ENCODE assay signal across 10 cellular contexts in the genomic region with DNA sequence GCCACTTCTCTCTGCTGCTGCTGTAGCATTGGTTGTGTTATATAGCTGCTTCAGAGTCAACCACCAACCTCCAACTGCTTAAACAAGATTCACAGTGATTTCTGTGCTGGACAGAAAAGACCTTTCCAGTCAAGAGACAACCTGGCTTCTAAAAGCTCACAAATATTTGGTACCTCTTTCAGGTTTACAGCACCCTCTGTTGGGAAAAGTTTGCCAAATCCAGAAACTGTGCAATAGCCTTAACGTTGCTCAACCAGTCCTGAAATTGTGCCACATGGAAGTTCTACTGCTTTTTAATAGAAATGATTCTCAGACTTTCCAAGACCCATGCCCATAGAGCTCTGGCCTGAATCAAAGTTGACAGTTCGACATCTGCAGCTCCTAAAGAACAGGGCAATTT.
DNase-seq lines count a peak whose midpoint lies in the region; ATAC-seq, FAIRE-seq and TF ChIP-seq lines count a peak whose summit lies in the region.
"Had no signal": no experiment of that assay in that cellular context is flagged by ENCODE, and none has a peak within 500 bp of the region (broad histone marks: within the 10 kb centered on the region; RNA-seq: fewer than 3 reads in every experiment).

No MANE protein-coding gene starts in this region.

- H3K4me2 ChIP-seq in HepG2 (ENCODE audit: low read depth, low read length) = no peak overlapping the region

- no peak overlapping the region for H3K27ac ChIP-seq in HepG2 (ENCODE audit: extremely low read length, insufficient read depth, low read length)
- H3K27ac ChIP-seq: dorsolateral prefrontal cortex had no signal

- intact Hi-C loops in HepG2 (cut with micrococcal nuclease; ENCODE audit: unreplicated experiment) = no loop called here
- intact Hi-C loops in activated CD4-positive, alpha-beta memory T cell treated with anti-CD3 and anti-CD28 coated beads for 36 hours (cut with micrococcal nuclease) = no loop called here

- CTCF ChIA-PET in WTC11 (lab: Charles Lee) = interaction anchor here (0.6 kb wide), 1 partner anchor 11 kb away, joined by 3 read pairs; no protein-coding TSS in a partner anchor
- CTCF ChIA-PET in HepG2 (lab: Yijun Ruan, JAX; ENCODE audit: low intra/inter-chr PET ratio, low total read pairs) = no interaction called here
- CTCF ChIA-PET in activated CD4-positive, alpha-beta memory T cell treated with anti-CD3 and anti-CD28 coated beads for 36 hours (lab: Charles Lee) = no interaction called here

- no TSS peak for BruUV-seq in HepG2 (replicated peaks; lab: Mats Ljungman, UMichigan)

- ATAC-seq in WTC11 = no peak
- no peak for ATAC-seq in HepG2
- ATAC-seq in stimulated activated naive CD8-positive, alpha-beta T cell treated with anti-CD3 and anti-CD28 coated beads, Interleukin-15, Interleukin-2, amounts not matched to agents 100 U/mL and 50 U/mL, for 24 hours = no peak
- no peak for ATAC-seq in GM19328 (IDR thresholded peaks at IDR 0.05; ENCODE audit: unreplicated experiment)

- TF ChIP-seq EP300 in HepG2 (IDR thresholded peaks at IDR 0.05; ENCODE audit: low read depth in 2 of 2, low read length in 2 of 2) (no peak), HepG2 (CRISPR knock-in tag; IDR thresholded peaks at IDR 0.05; ENCODE audit: borderline replicate concordance) (no peak)

- no peaks in the 10 kb centered on the region for H3K36me3 ChIP-seq in HepG2 (replicated peaks in 1 of 2; ENCODE audit: control insufficient read depth in 1 of 2, insufficient read depth in 2 of 2, low read length in 2 of 2)

- TF ChIP-seq POLR2A in HepG2 (IDR thresholded peaks at IDR 0.05; ENCODE audit: insufficient read depth in 1 of 2, low read depth in 2 of 2, low read length in 2 of 2) = no peak

- H3K9me3 ChIP-seq in HepG2 (ENCODE audit: low read length) = no peaks in the 10 kb centered on the region

- no peak overlapping the region for H2AFZ ChIP-seq in HepG2 (ENCODE audit: low read length)

- FAIRE-seq in HepG2 (lab: Jason Lieb, UNC) = peak; percentile 61

- H3K9me3 Mint-ChIP-seq in IgD-negative memory B cell = no peaks in the 10 kb centered on the region
- H3K9me3 Mint-ChIP-seq in WTC11 = 0 out of 2 replicates have a peak, but pooled peaks cover 4% of the 10 kb centered on the region
- no peaks in the 10 kb centered on the region for H3K9me3 Mint-ChIP-seq in activated CD4-positive, alpha-beta memory T cell treated with anti-CD3 and anti-CD28 coated beads for 36 hours

- POLR2A ChIA-PET in WTC11 (lab: Charles Lee) (no interaction called here), HepG2 (lab: Yijun Ruan, JAX) (no interaction called here)
- POLR2A ChIA-PET in activated CD4-positive, alpha-beta memory T cell treated with anti-CD3 and anti-CD28 coated beads for 36 hours (lab: Charles Lee) = no interaction called here

- no peaks in the 10 kb centered on the region for H4K20me1 ChIP-seq in HepG2 (ENCODE audit: insufficient read depth, low read length)

- no peak for TF ChIP-seq RAD21 in HepG2 (CRISPR knock-in tag; IDR thresholded peaks at IDR 0.05)

- no peak for TF ChIP-seq CTCF in WTC11 (IDR thresholded peaks at IDR 0.05)
- TF ChIP-seq CTCF in HepG2 (CRISPR knock-in tag; IDR thresholded peaks at IDR 0.05) = peak; percentile 30; the same call in 1 of the 2 replicates

- H3K27ac Mint-ChIP-seq in IgD-negative memory B cell (peak overlapping the region in 2 of 3 donors; percentile 8 to 36), WTC11 (peak overlapping the region; percentile 72)
- H3K27ac Mint-ChIP-seq in activated CD4-positive, alpha-beta memory T cell treated with anti-CD3 and anti-CD28 coated beads for 36 hours = no peak overlapping the region
- H3K27ac Mint-ChIP-seq: memory B cell had no signal

- in situ Hi-C loops in HepG2 (cut with HindIII; ENCODE audit: extremely low pct_ligation_motif_present, low pct_unique_long_range_greater_than_20kb) = no loop called here

- no peaks in the 10 kb centered on the region for H3K27me3 ChIP-seq in HepG2 (ENCODE audit: control insufficient read depth in 1 of 2, insufficient read depth in 2 of 2, low read length in 2 of 2)

- H3K9ac ChIP-seq in HepG2 (ENCODE audit: insufficient read depth, low read depth, low read length) = no peak overlapping the region

- H3K4me3 ChIP-seq in HepG2 (replicated peaks in 1 of 3; ENCODE audit: insufficient read depth in 1 of 3, low read depth in 2 of 3, low read length in 3 of 3) = no peak overlapping the region
- H3K4me3 ChIP-seq: dorsolateral prefrontal cortex had no signal

- H3K79me2 ChIP-seq in HepG2 (ENCODE audit: insufficient read depth, low read length) = no peaks in the 10 kb centered on the region

- DNase-seq in GM04503 (ENCODE audit: low read depth) (peak; percentile 17), WTC11 (ENCODE audit: low spot score) (no peak), HepG2 (ENCODE audit: low spot score) (peak; percentile 2)
- DNase-seq in stimulated activated CD4-positive, alpha-beta T cell treated with anti-CD3 and anti-CD28 coated beads, Interleukin-2, amount 100 ng/mL, for 48 hours = no peak
- no peak for DNase-seq in stimulated activated naive CD8-positive, alpha-beta T cell treated with anti-CD3 and anti-CD28 coated beads, Interleukin-15, Interleukin-2, amounts not matched to agents 100 U/mL and 50 U/mL, for 24 hours
- no peak for DNase-seq in activated CD4-positive, alpha-beta memory T cell treated with anti-CD3 and anti-CD28 coated beads for 36 hours
- DNase-seq: dorsolateral prefrontal cortex had no signal

- 0% methylated on average over 2 of the region's 2 CpGs for WGBS in HepG2 (ENCODE audit: low lambda C conversion rate)

- no peaks in the 10 kb centered on the region for H3K4me1 ChIP-seq in HepG2 (ENCODE audit: insufficient read depth, low read length)

- H3K4me1 Mint-ChIP-seq in IgD-negative memory B cell (peaks cover 30 to 49% (median 34%) of the 10 kb centered on the region in 3 donors), WTC11 (peaks cover 5% of the 10 kb centered on the region)
- no peaks in the 10 kb centered on the region for H3K4me1 Mint-ChIP-seq in activated CD4-positive, alpha-beta memory T cell treated with anti-CD3 and anti-CD28 coated beads for 36 hours (ENCODE audit: low read depth)

- H3K4me3 Mint-ChIP-seq in IgD-negative memory B cell (peak overlapping the region in 1 of 4 donors; percentile 5), WTC11 (no peak overlapping the region)
- no peak overlapping the region for H3K4me3 Mint-ChIP-seq in activated CD4-positive, alpha-beta memory T cell treated with anti-CD3 and anti-CD28 coated beads for 36 hours

- no peaks in the 10 kb centered on the region for H3K27me3 Mint-ChIP-seq in IgD-negative memory B cell
- H3K27me3 Mint-ChIP-seq in WTC11 (ENCODE audit: low read depth) = no peaks in the 10 kb centered on the region
- H3K27me3 Mint-ChIP-seq in activated CD4-positive, alpha-beta memory T cell treated with anti-CD3 and anti-CD28 coated beads for 36 hours = no peaks in the 10 kb centered on the region
- H3K27me3 Mint-ChIP-seq: memory B cell had no signal

- H3K36me3 Mint-ChIP-seq in IgD-negative memory B cell = peaks cover 2% of the 10 kb centered on the region
- H3K36me3 Mint-ChIP-seq in WTC11 = peaks cover 5% of the 10 kb centered on the region; the same call in 1 of the 2 replicates
- no peaks in the 10 kb centered on the region for H3K36me3 Mint-ChIP-seq in activated CD4-positive, alpha-beta memory T cell treated with anti-CD3 and anti-CD28 coated beads for 36 hours

TF ChIP-seq in WTC11, 78 proteins besides CTCF, POLR2A, EP300 and RAD21 (continues in another document):
- TF ChIP-seq ZBTB21 (CRISPR knock-in tag; IDR thresholded peaks at IDR 0.05; ENCODE audit: borderline replicate concordance) = no peak
- TF ChIP-seq SP1 (CRISPR knock-in tag; conservative IDR thresholded peaks at IDR 0.05) = no peak
- TF ChIP-seq FOXJ3 (CRISPR knock-in tag; IDR thresholded peaks at IDR 0.05; ENCODE audit: borderline replicate concordance) = no peak
- TF ChIP-seq, protein P1, sequence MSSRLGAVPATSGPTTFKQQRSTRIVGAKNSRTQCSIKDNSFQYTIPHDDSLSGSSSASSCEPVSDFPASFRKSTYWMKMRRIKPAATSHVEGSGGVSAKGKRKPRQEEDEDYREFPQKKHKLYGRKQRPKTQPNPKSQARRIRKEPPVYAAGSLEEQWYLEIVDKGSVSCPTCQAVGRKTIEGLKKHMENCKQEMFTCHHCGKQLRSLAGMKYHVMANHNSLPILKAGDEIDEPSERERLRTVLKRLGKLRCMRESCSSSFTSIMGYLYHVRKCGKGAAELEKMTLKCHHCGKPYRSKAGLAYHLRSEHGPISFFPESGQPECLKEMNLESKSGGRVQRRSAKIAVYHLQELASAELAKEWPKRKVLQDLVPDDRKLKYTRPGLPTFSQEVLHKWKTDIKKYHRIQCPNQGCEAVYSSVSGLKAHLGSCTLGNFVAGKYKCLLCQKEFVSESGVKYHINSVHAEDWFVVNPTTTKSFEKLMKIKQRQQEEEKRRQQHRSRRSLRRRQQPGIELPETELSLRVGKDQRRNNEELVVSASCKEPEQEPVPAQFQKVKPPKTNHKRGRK (CRISPR knock-in tag; IDR thresholded peaks at IDR 0.05; ENCODE audit: borderline replicate concordance) = no peak
- TF ChIP-seq TP53 (CRISPR knock-in tag; IDR thresholded peaks at IDR 0.05) = no peak
- TF ChIP-seq NFYB (CRISPR knock-in tag; conservative IDR thresholded peaks at IDR 0.05; ENCODE audit: low read depth) = no peak
- no peak for TF ChIP-seq CBFB (CRISPR knock-in tag; IDR thresholded peaks at IDR 0.05; ENCODE audit: low read depth)

TF ChIP-seq in HepG2, 621 proteins besides CTCF, POLR2A, EP300 and RAD21 (continues in another document):
- no peak for TF ChIP-seq ZMYM2 (CRISPR knock-in tag; IDR thresholded peaks at IDR 0.05)
- no peak for TF ChIP-seq ZNF367 (CRISPR knock-in tag; IDR thresholded peaks at IDR 0.05; ENCODE audit: borderline replicate concordance)
- TF ChIP-seq STAG1 (CRISPR knock-in tag; IDR thresholded peaks at IDR 0.05) = peak; percentile 32; the same call in 1 of the 2 replicates
- peak; percentile 28; the same call in 1 of the 2 replicates for TF ChIP-seq CEBPB (IDR thresholded peaks at IDR 0.05; ENCODE audit: borderline replicate concordance, low read depth, low read length)
- no peak for TF ChIP-seq ZNF121 (CRISPR knock-in tag; IDR thresholded peaks at IDR 0.05)
- TF ChIP-seq ZFY (CRISPR knock-in tag; IDR thresholded peaks at IDR 0.05) = no peak
- no peak for TF ChIP-seq ZNF317 (CRISPR knock-in tag; IDR thresholded peaks at IDR 0.05)

Comparison
In these comparisons a context has a peak if more than half of its experiments do, and no peak if none do; other contexts are left out.
1. DNase-seq: peak in GM04503 (single experiment) and HepG2 (single experiment); none in WTC11 (single experiment), stimulated activated CD4-positive, alpha-beta T cell treated with anti-CD3 and anti-CD28 coated beads, Interleukin-2, amount 100 ng/mL, for 48 hours (0 of 2), stimulated activated naive CD8-positive, alpha-beta T cell treated with anti-CD3 and anti-CD28 coated beads, Interleukin-15, Interleukin-2, amounts not matched to agents 100 U/mL and 50 U/mL, for 24 hours (single experiment) and activated CD4-positive, alpha-beta memory T cell treated with anti-CD3 and anti-CD28 coated beads for 36 hours (single experiment).